In genomic region chr10:13206546-13207443, GRCh38 we compare ENCODE assay signal across 9 cellular contexts. TPM values are rescaled to one million over a fixed set of nuclear protein-coding genes. Genes with fewer than 3 reads are reported as not detected.
A peak's percentile ranks its signal among the peaks of the same experiment; 100 is the strongest.
DNase-seq lines count a peak whose midpoint lies in the region; ATAC-seq and TF ChIP-seq lines count a peak whose summit lies in the region.
"Had no signal": no experiment of that assay in that cellular context is flagged by ENCODE, and none has a peak within 500 bp of the region (broad histone marks: within the 10 kb centered on the region; RNA-seq: fewer than 3 reads in every experiment).

No MANE protein-coding gene starts in this region.

- peak; percentile 60 for ATAC-seq in SK-N-SH treated with all-trans-retinoic acid at 6 μM for 48 hours

- peak; percentile 67 for TF ChIP-seq CTCF in foreskin fibroblast (IDR thresholded peaks at IDR 0.05; ENCODE audit: low read depth, low read length)

- no peaks in the 10 kb centered on the region for H3K9me3 Mint-ChIP-seq in activated naive CD8-positive, alpha-beta T cell treated with anti-CD3 and anti-CD28 coated beads for 36 hours

- peaks cover 5% of the 10 kb centered on the region for H3K4me1 Mint-ChIP-seq in activated naive CD8-positive, alpha-beta T cell treated with anti-CD3 and anti-CD28 coated beads for 36 hours

- no peaks in the 10 kb centered on the region for H3K27me3 Mint-ChIP-seq in activated naive CD8-positive, alpha-beta T cell treated with anti-CD3 and anti-CD28 coated beads for 36 hours

- H3K36me3 Mint-ChIP-seq in activated naive CD8-positive, alpha-beta T cell treated with anti-CD3 and anti-CD28 coated beads for 36 hours = peaks cover 70% of the 10 kb centered on the region

- peak; percentile 1 for DNase-seq in NCI-H2171 treated with DMSO at 0.1 percent for 48 hours (lab: John Stamatoyannopoulos, UW)
- DNase-seq in NCI-H2171 (lab: John Stamatoyannopoulos, UW) = no peak
- DNase-seq in foreskin fibroblast = peak; percentile 35 to 72
- DNase-seq in superior temporal gyrus (ENCODE audit: extremely low spot score) = peak; percentile 40
- no peak for DNase-seq in activated CD4-positive, alpha-beta T cell treated with anti-CD3 and anti-CD28 coated beads for 4 hours
- DNase-seq in NCI-H524 (lab: John Stamatoyannopoulos, UW) = no peak
- no peak for DNase-seq in activated naive CD8-positive, alpha-beta T cell treated with anti-CD3 and anti-CD28 coated beads for 36 hours

- no peak overlapping the region for H3K4me3 Mint-ChIP-seq in activated naive CD8-positive, alpha-beta T cell treated with anti-CD3 and anti-CD28 coated beads for 36 hours

- H3K27ac Mint-ChIP-seq in activated naive CD8-positive, alpha-beta T cell treated with anti-CD3 and anti-CD28 coated beads for 36 hours = no peak overlapping the region

- no peak overlapping the region for H3K4me3 ChIP-seq in foreskin fibroblast (ENCODE audit: low read depth in 1 of 2, low read length in 2 of 2)
- H3K4me3 ChIP-seq: BLaER1 treated with 17β-estradiol and CSF1 and Interleukin-3, amounts not matched to agents 10 nM and 100 nM had no signal

TF ChIP-seq in SK-N-SH treated with all-trans-retinoic acid at 6 μM for 48 hours, 23 proteins besides CTCF, POLR2A, EP300 and RAD21:
- TF ChIP-seq OSR1 (CRISPR knock-in tag; IDR thresholded peaks at IDR 0.05) (no peak), CSDC2 (CRISPR knock-in tag; IDR thresholded peaks at IDR 0.05) (no peak), TOX (CRISPR knock-in tag; IDR thresholded peaks at IDR 0.05; ENCODE audit: borderline replicate concordance) (no peak)

RNA-seq across cellular contexts. Expression of gene UCMA, which starts 27.4 kb away (rescaled TPM):
- total RNA-seq in activated naive CD8-positive, alpha-beta T cell treated with anti-CD3 and anti-CD28 coated beads for 36 hours = not detected

RNA-seq across cellular contexts. Expression of gene MCM10, which starts 45.4 kb away (rescaled TPM):
- 10 to 100 TPM; 89.3 to 91.2 TPM for total RNA-seq in activated naive CD8-positive, alpha-beta T cell treated with anti-CD3 and anti-CD28 coated beads for 36 hours

Comparison
In these comparisons a context has a peak if more than half of its experiments do, and no peak if none do; other contexts are left out.
1. DNase-seq: peak in NCI-H2171 treated with DMSO at 0.1 percent for 48 hours (single experiment), foreskin fibroblast (2 of 2) and superior temporal gyrus (single experiment); none in NCI-H2171 (single experiment), activated CD4-positive, alpha-beta T cell treated with anti-CD3 and anti-CD28 coated beads for 4 hours (0 of 2), NCI-H524 (0 of 2) and activated naive CD8-positive, alpha-beta T cell treated with anti-CD3 and anti-CD28 coated beads for 36 hours (single experiment).